ENCODE assay signal across 9 cellular contexts in genomic region chr1:155504207-155504606, GRCh38. TPM values are rescaled to one million over a fixed set of nuclear protein-coding genes. Genes with fewer than 3 reads are reported as not detected.
DNase-seq lines count a peak whose midpoint lies in the region; ATAC-seq and TF ChIP-seq lines count a peak whose summit lies in the region.
"Had no signal": no experiment of that assay in that cellular context is flagged by ENCODE, and none has a peak within 500 bp of the region (broad histone marks: within the 10 kb centered on the region; RNA-seq: fewer than 3 reads in every experiment).

No MANE protein-coding gene starts in this region.

- H3K27ac ChIP-seq in vagina, result no peak overlapping the region
- H3K27ac ChIP-seq: gastrocnemius medialis had no signal

- H3K36me3 ChIP-seq in vagina, result no peaks in the 10 kb centered on the region
- H3K36me3 ChIP-seq: gastrocnemius medialis had no signal

- H3K27me3 ChIP-seq in vagina, result no peaks in the 10 kb centered on the region
- H3K27me3 ChIP-seq: gastrocnemius medialis had no signal

- intact Hi-C loops in vagina (cut with DNase I), result no loop called here

- H3K4me1 ChIP-seq in vagina, result peaks cover 40% of the 10 kb centered on the region

- no peak for TF ChIP-seq POLR2A in vagina (IDR thresholded peaks at IDR 0.05)

- DNase-seq in DMS153 treated with DMSO at 0.1 percent for 48 hours (lab: John Stamatoyannopoulos, UW; ENCODE audit: unreplicated experiment), result peak; percentile 51
- DNase-seq in LHCN-M2 (ENCODE audit: low read depth), result peak; percentile 37
- DNase-seq in astrocyte of the hippocampus (ENCODE audit: low read depth, low spot score), result peak; percentile 48
- DNase-seq in left kidney (ENCODE audit: low read depth, low spot score), result peak; percentile 46
- DNase-seq in vagina (ENCODE audit: extremely low spot score in 2 of 2), result no peak
- no peak for DNase-seq in activated effector memory CD4-positive, alpha-beta T cell treated with anti-CD3 and anti-CD28 coated beads, Interleukin-2, amount 50 U/mL, for 16 hours
- DNase-seq: gastrocnemius medialis had no signal

- ATAC-seq in HG02642 (IDR thresholded peaks at IDR 0.05; ENCODE audit: poor library complexity, unreplicated experiment) (no peak), HG02678 (IDR thresholded peaks at IDR 0.05; ENCODE audit: unreplicated experiment) (no peak)

- no peaks in the 10 kb centered on the region for H3K9me3 ChIP-seq in vagina
- H3K9me3 ChIP-seq: gastrocnemius medialis had no signal

- no peak overlapping the region for H3K4me3 ChIP-seq in vagina
- H3K4me3 ChIP-seq: gastrocnemius medialis had no signal

- no peak for TF ChIP-seq CTCF in vagina (IDR thresholded peaks at IDR 0.05)

RNA-seq across cellular contexts. Expression of gene ASH1L, which starts 58.4 kb away (rescaled TPM):
- 19.2 and 24.2 TPM in 2 replicates for total RNA-seq in LHCN-M2 (2014; rRNA removed)
- 5.9 TPM for polyA plus RNA-seq in LHCN-M2 (2012)
- 74.9 TPM for total RNA-seq in vagina

Comparison
In these comparisons a context has a peak if more than half of its experiments do, and no peak if none do; other contexts are left out.
1. DNase-seq: peak in DMS153 treated with DMSO at 0.1 percent for 48 hours (single experiment), LHCN-M2 (single experiment), astrocyte of the hippocampus (single experiment) and left kidney (single experiment); none in vagina (0 of 2) and activated effector memory CD4-positive, alpha-beta T cell treated with anti-CD3 and anti-CD28 coated beads, Interleukin-2, amount 50 U/mL, for 16 hours (single experiment).